Comparison of ENCODE assay signal across 8 cellular contexts in the genomic region with DNA sequence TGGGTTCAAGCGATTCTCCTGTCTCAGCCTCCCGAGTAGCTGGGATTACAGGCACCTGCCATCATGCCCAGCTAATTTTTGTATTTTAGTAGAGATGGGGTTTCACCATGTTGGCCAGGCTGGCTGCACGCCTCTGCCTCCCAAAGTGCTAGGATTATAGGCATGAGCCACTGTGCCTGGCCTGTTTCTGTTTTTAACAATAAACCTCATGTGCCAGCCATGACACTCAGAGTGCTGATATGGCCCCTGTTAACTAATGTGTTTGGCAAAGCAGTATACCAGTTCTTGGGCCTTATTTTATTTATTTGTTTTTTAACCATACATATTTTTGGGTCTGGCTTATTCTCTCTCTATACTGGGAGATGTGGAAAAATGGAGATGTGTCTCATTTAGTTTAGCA. TPM values are rescaled to one million over a fixed set of nuclear protein-coding genes. Genes with fewer than 3 reads are reported as not detected.
DNase-seq lines count a peak whose midpoint lies in the region; ATAC-seq and TF ChIP-seq lines count a peak whose summit lies in the region.
"Not testable (repeated sequence)": the region's sequence is repeated elsewhere in the genome, so short reads cannot be mapped to it uniquely, and the experiment has no call there.

No MANE protein-coding gene starts in this region.

- H3K9me3 Mint-ChIP-seq in activated T-cell treated with anti-CD3 and anti-CD28 coated beads, Interleukin-2, amount 50 U/mL, for 72 hours; activated naive CD4-positive, alpha-beta T cell treated with anti-CD3 and anti-CD28 coated beads, Interleukin-2, amount 50 U/mL, for 24 hours; endodermal cell; stimulated activated effector memory CD8-positive, alpha-beta T cell treated with anti-CD3 and anti-CD28 coated beads, Interleukin-12 subunit alpha, Interleukin-12 subunit beta, amount 100 ng/mL, for 72 hours: not testable (repeated sequence)

- peak overlapping the region; percentile 44 for H3K27ac Mint-ChIP-seq in activated T-cell treated with anti-CD3 and anti-CD28 coated beads, Interleukin-2, amount 50 U/mL, for 72 hours
- peak overlapping the region; percentile 17 for H3K27ac Mint-ChIP-seq in activated naive CD4-positive, alpha-beta T cell treated with anti-CD3 and anti-CD28 coated beads, Interleukin-2, amount 50 U/mL, for 24 hours
- H3K27ac Mint-ChIP-seq in endodermal cell = not testable (repeated sequence)
- peak overlapping the region; percentile 0 for H3K27ac Mint-ChIP-seq in stimulated activated effector memory CD8-positive, alpha-beta T cell treated with anti-CD3 and anti-CD28 coated beads, Interleukin-12 subunit alpha, Interleukin-12 subunit beta, amount 100 ng/mL, for 72 hours

- intact Hi-C loops in Right ventricle myocardium superior (cut with DNase I); heart right ventricle (cut with DNase I); left ventricle myocardium inferior (cut with micrococcal nuclease); psoas muscle (cut with DNase I): not testable (repeated sequence)

- H3K27me3 ChIP-seq in endodermal cell (ENCODE audit: control insufficient read depth, insufficient read depth, low read length, poor library complexity, severe bottlenecking); heart right ventricle; left ventricle myocardium inferior (ENCODE audit: low read depth); psoas muscle (ENCODE audit: insufficient read depth in 3 of 3, low read length in 2 of 3): not testable (repeated sequence)

- ATAC-seq in activated T-cell treated with anti-CD3 and anti-CD28 coated beads, Interleukin-2, amount 50 U/mL, for 72 hours (replicated peaks in 1 of 2); stimulated activated effector memory CD8-positive, alpha-beta T cell treated with anti-CD3 and anti-CD28 coated beads, Interleukin-12 subunit alpha, Interleukin-12 subunit beta, amount 100 ng/mL, for 72 hours: not testable (repeated sequence)
- ATAC-seq in Right ventricle myocardium superior (ENCODE audit: poor library complexity) = peak; percentile 69
- ATAC-seq in heart right ventricle = peak in 7 of 8 donors; percentile 42 to 90 (median 72)
- peak in 3 of 4 donors; percentile 27 to 47 (median 38) for ATAC-seq in psoas muscle

- DNase-seq in activated T-cell treated with anti-CD3 and anti-CD28 coated beads, Interleukin-2, amount 50 U/mL, for 72 hours; Right ventricle myocardium superior; heart right ventricle; left ventricle myocardium inferior; psoas muscle; stimulated activated effector memory CD8-positive, alpha-beta T cell treated with anti-CD3 and anti-CD28 coated beads, Interleukin-12 subunit alpha, Interleukin-12 subunit beta, amount 100 ng/mL, for 72 hours (ENCODE audit: low spot score in 2 of 2): not testable (repeated sequence)
- peak; percentile 25 for DNase-seq in endodermal cell

- peaks cover 15 to 49% of the 10 kb centered on the region in 2 donors for H3K36me3 Mint-ChIP-seq in activated T-cell treated with anti-CD3 and anti-CD28 coated beads, Interleukin-2, amount 50 U/mL, for 72 hours (ENCODE audit: insufficient read depth in 2 of 2)
- peaks cover 25% of the 10 kb centered on the region for H3K36me3 Mint-ChIP-seq in activated naive CD4-positive, alpha-beta T cell treated with anti-CD3 and anti-CD28 coated beads, Interleukin-2, amount 50 U/mL, for 24 hours
- peaks cover 86% of the 10 kb centered on the region for H3K36me3 Mint-ChIP-seq in endodermal cell (ENCODE audit: low read depth)
- peaks cover 100% of the 10 kb centered on the region for H3K36me3 Mint-ChIP-seq in stimulated activated effector memory CD8-positive, alpha-beta T cell treated with anti-CD3 and anti-CD28 coated beads, Interleukin-12 subunit alpha, Interleukin-12 subunit beta, amount 100 ng/mL, for 72 hours

- not testable (repeated sequence) for H3K4me3 Mint-ChIP-seq in activated T-cell treated with anti-CD3 and anti-CD28 coated beads, Interleukin-2, amount 50 U/mL, for 72 hours; activated naive CD4-positive, alpha-beta T cell treated with anti-CD3 and anti-CD28 coated beads, Interleukin-2, amount 50 U/mL, for 24 hours; endodermal cell; stimulated activated effector memory CD8-positive, alpha-beta T cell treated with anti-CD3 and anti-CD28 coated beads, Interleukin-12 subunit alpha, Interleukin-12 subunit beta, amount 100 ng/mL, for 72 hours

- H3K36me3 ChIP-seq in endodermal cell (ENCODE audit: control insufficient read depth, insufficient read depth, low read length) (peaks cover 91% of the 10 kb centered on the region), heart right ventricle (peaks cover 0 to 100% (median 77%) of the 10 kb centered on the region in 9 donors), left ventricle myocardium inferior (peaks cover 95% of the 10 kb centered on the region), psoas muscle (ENCODE audit: insufficient read depth in 1 of 2, low read depth in 1 of 2) (peaks cover 25 to 100% of the 10 kb centered on the region in 2 donors)

- not testable (repeated sequence) for H3K4me3 ChIP-seq in endodermal cell (ENCODE audit: low read length); heart right ventricle; left ventricle myocardium inferior; psoas muscle

- not testable (repeated sequence) for H3K9me3 ChIP-seq in endodermal cell (ENCODE audit: control insufficient read depth, low read length); heart right ventricle; left ventricle myocardium inferior (replicated peaks); psoas muscle

- H3K27ac ChIP-seq in endodermal cell (ENCODE audit: low read depth, low read length); psoas muscle: not testable (repeated sequence)
- peak overlapping the region in 3 of 10 donors; percentile 15 to 32 (median 28) for H3K27ac ChIP-seq in heart right ventricle
- peak overlapping the region; percentile 22 for H3K27ac ChIP-seq in left ventricle myocardium inferior (replicated peaks)

- H3K4me1 ChIP-seq in endodermal cell (ENCODE audit: control insufficient read depth, insufficient read depth, low read length); psoas muscle: not testable (repeated sequence)
- peaks cover 0 to 32% (median 10%) of the 10 kb centered on the region in 9 donors for H3K4me1 ChIP-seq in heart right ventricle
- peaks cover 25% of the 10 kb centered on the region for H3K4me1 ChIP-seq in left ventricle myocardium inferior

- not testable (repeated sequence) for H3K4me1 Mint-ChIP-seq in activated T-cell treated with anti-CD3 and anti-CD28 coated beads, Interleukin-2, amount 50 U/mL, for 72 hours (ENCODE audit: low read depth); endodermal cell; stimulated activated effector memory CD8-positive, alpha-beta T cell treated with anti-CD3 and anti-CD28 coated beads, Interleukin-12 subunit alpha, Interleukin-12 subunit beta, amount 100 ng/mL, for 72 hours
- peaks cover 26% of the 10 kb centered on the region for H3K4me1 Mint-ChIP-seq in activated naive CD4-positive, alpha-beta T cell treated with anti-CD3 and anti-CD28 coated beads, Interleukin-2, amount 50 U/mL, for 24 hours

- H3K27me3 Mint-ChIP-seq in activated T-cell treated with anti-CD3 and anti-CD28 coated beads, Interleukin-2, amount 50 U/mL, for 72 hours (ENCODE audit: low read depth); activated naive CD4-positive, alpha-beta T cell treated with anti-CD3 and anti-CD28 coated beads, Interleukin-2, amount 50 U/mL, for 24 hours; endodermal cell (ENCODE audit: insufficient read depth): not testable (repeated sequence)

- not testable (repeated sequence) for TF ChIP-seq CTCF in endodermal cell (conservative IDR thresholded peaks at IDR 0.05); heart right ventricle (IDR thresholded peaks at IDR 0.05); left ventricle myocardium inferior (IDR thresholded peaks at IDR 0.05; ENCODE audit: borderline replicate concordance); psoas muscle (IDR thresholded peaks at IDR 0.05)

- H3K9ac ChIP-seq in endodermal cell (ENCODE audit: extremely low read depth, low read length, poor library complexity, severe bottlenecking) = not testable (repeated sequence)

- 71 to 98% methylated on average over 1 to 3 of the region's 3 CpGs for WGBS in endodermal cell (ENCODE audit: insufficient coverage in 1 of 2, insufficient read length in 1 of 2), 2 experiments
- WGBS in heart right ventricle, 2 donors = 80 to 86% methylated on average over 3 of the region's 3 CpGs
- 48 to 74% (median 53%) methylated on average over 3 of the region's 3 CpGs for WGBS in psoas muscle, 3 donors

RNA-seq across cellular contexts. Expression of gene CDK5R1, which starts 16.4 kb away (rescaled TPM):
- 10 to 100 TPM; 22.5 to 24.6 TPM for total RNA-seq in activated T-cell treated with anti-CD3 and anti-CD28 coated beads, Interleukin-2, amount 50 U/mL, for 72 hours
- total RNA-seq in endodermal cell = 10 to 100 TPM in 1 of 2 donors, 1 to 10 TPM in 1; 9.8 to 10.3 TPM
- 26.6 TPM for polyA plus RNA-seq in endodermal cell (2013, experiment 1 of 2)
- 26.3 TPM for polyA plus RNA-seq in endodermal cell (2013, experiment 2 of 2)
- 1.4 TPM for total RNA-seq in Right ventricle myocardium superior
- total RNA-seq in heart right ventricle = 1 to 10 TPM in 9 of 10 donors, under 1 TPM in 1; 0.90 to 2.1 (median 1.3) TPM
- under 1 TPM; 0.66 to 0.83 TPM for polyA plus RNA-seq in heart right ventricle
- 1.5 TPM for total RNA-seq in left ventricle myocardium inferior
- 1 to 10 TPM; 1.2 to 5.2 (median 2.5) TPM for total RNA-seq in psoas muscle
- polyA plus RNA-seq in psoas muscle = 1 to 10 TPM in 2 of 3 donors, under 1 TPM in 1; 0.44 to 2.1 (median 1.1) TPM

RNA-seq across cellular contexts. Expression of gene PSMD11, which starts 26.1 kb away (rescaled TPM):
- total RNA-seq in activated T-cell treated with anti-CD3 and anti-CD28 coated beads, Interleukin-2, amount 50 U/mL, for 72 hours = 100 to 1,000 TPM; 131 to 134 TPM
- total RNA-seq in endodermal cell (100 to 1,000 TPM; 164 to 168 TPM), Right ventricle myocardium superior (62.3 TPM), heart right ventricle (100 to 1,000 TPM in 1 of 10 donors, 10 to 100 TPM in 9; 74.9 to 102 (median 84.1) TPM), left ventricle myocardium inferior (63.7 TPM), psoas muscle (100 to 1,000 TPM; 118 to 280 (median 207) TPM)
- 75.7 TPM for polyA plus RNA-seq in endodermal cell (2013, experiment 1 of 2)
- polyA plus RNA-seq in endodermal cell (2013, experiment 2 of 2) = 80.7 TPM
- polyA plus RNA-seq in heart right ventricle (10 to 100 TPM; 41.9 to 78.9 TPM), psoas muscle (100 to 1,000 TPM; 152 to 326 (median 198) TPM)
